In genomic region chr2:179417436-179417949, GRCh38 we compare ENCODE assay signal across 21 cellular contexts.
"Had no signal": no experiment of that assay in that cellular context is flagged by ENCODE, and none has a peak within 500 bp of the region (broad histone marks: within the 10 kb centered on the region; RNA-seq: fewer than 3 reads in every experiment).

No MANE protein-coding gene starts in this region.

- H3K36me3 Mint-ChIP-seq: brain; stimulated activated naive B cell treated with anti-CD40 and anti-IgM and Interleukin-4, amounts not matched to agents 10 μg/mL and 1 μg/mL and 100 μg/mL, for 72 hours had no signal

- H3K4me1 Mint-ChIP-seq: activated naive CD4-positive, alpha-beta T cell treated with anti-CD3 and anti-CD28 coated beads, Interleukin-2, amount 50 U/mL, for 24 hours had no signal

- H3K27ac Mint-ChIP-seq: activated CD8-positive, alpha-beta T cell treated with anti-CD3 and anti-CD28 coated beads, Interleukin-2, amount 10 ng/mL, durations not matched to agents 7 days and 5 days; activated naive CD4-positive, alpha-beta T cell treated with anti-CD3 and anti-CD28 coated beads, Interleukin-2, amount 50 U/mL, for 24 hours; brain; dendritic cell treated with granulocyte-macrophage colony-stimulating factor and Interleukin-4, amounts not matched to agents 40 ng/mL and 50 ng/mL, for 4 days; stimulated activated naive B cell treated with anti-CD40 and anti-IgM and Interleukin-4, amounts not matched to agents 10 μg/mL and 1 μg/mL and 100 μg/mL, for 72 hours had no signal

- H3K4me3 Mint-ChIP-seq: activated CD8-positive, alpha-beta T cell treated with anti-CD3 and anti-CD28 coated beads, Interleukin-2, amount 10 ng/mL, durations not matched to agents 7 days and 5 days; activated naive CD4-positive, alpha-beta T cell treated with anti-CD3 and anti-CD28 coated beads, Interleukin-2, amount 50 U/mL, for 24 hours; brain; dendritic cell treated with granulocyte-macrophage colony-stimulating factor and Interleukin-4, amounts not matched to agents 40 ng/mL and 50 ng/mL, for 4 days; stimulated activated naive B cell treated with anti-CD40 and anti-IgM and Interleukin-4, amounts not matched to agents 10 μg/mL and 1 μg/mL and 100 μg/mL, for 72 hours had no signal

- DNase-seq: activated CD4-positive, alpha-beta T cell treated with anti-CD3 and anti-CD28 coated beads for 1 hour; activated CD4-positive, alpha-beta T cell treated with anti-CD3 and anti-CD28 coated beads, Interleukin-2, amount 50 U/mL, for 1 hour; activated CD8-positive, alpha-beta T cell treated with anti-CD3 and anti-CD28 coated beads, Interleukin-2, amount 10 ng/mL, durations not matched to agents 7 days and 5 days; activated gamma-delta T cell treated with Interleukin-2 at 50 U/mL for 16 hours; aorta; effector CD8-positive, alpha-beta T cell; erythroblast; foreskin fibroblast; heart right ventricle; islet precursor cell; left colon; mesenchymal stem cell; mucosa of descending colon; posterior cingulate gyrus; right lobe of liver; stimulated activated CD4-positive, alpha-beta T cell treated with anti-CD3 and anti-CD28 coated beads, Interleukin-15, amount 100 ng/mL, for 24 hours; stimulated activated naive B cell treated with anti-CD40 and anti-IgM and Interleukin-4, amounts not matched to agents 10 μg/mL and 1 μg/mL and 100 μg/mL, for 72 hours; transverse colon had no signal

- H3K9me3 Mint-ChIP-seq: activated naive CD4-positive, alpha-beta T cell treated with anti-CD3 and anti-CD28 coated beads, Interleukin-2, amount 50 U/mL, for 24 hours; dendritic cell treated with granulocyte-macrophage colony-stimulating factor and Interleukin-4, amounts not matched to agents 40 ng/mL and 50 ng/mL, for 4 days had no signal

- ATAC-seq: activated CD8-positive, alpha-beta T cell treated with anti-CD3 and anti-CD28 coated beads, Interleukin-2, amount 10 ng/mL, durations not matched to agents 7 days and 5 days; heart right ventricle; left colon; mucosa of descending colon; right lobe of liver; stimulated activated naive B cell treated with anti-CD40 and anti-IgM and Interleukin-4, amounts not matched to agents 10 μg/mL and 1 μg/mL and 100 μg/mL, for 72 hours had no signal
